In the genomic region with DNA sequence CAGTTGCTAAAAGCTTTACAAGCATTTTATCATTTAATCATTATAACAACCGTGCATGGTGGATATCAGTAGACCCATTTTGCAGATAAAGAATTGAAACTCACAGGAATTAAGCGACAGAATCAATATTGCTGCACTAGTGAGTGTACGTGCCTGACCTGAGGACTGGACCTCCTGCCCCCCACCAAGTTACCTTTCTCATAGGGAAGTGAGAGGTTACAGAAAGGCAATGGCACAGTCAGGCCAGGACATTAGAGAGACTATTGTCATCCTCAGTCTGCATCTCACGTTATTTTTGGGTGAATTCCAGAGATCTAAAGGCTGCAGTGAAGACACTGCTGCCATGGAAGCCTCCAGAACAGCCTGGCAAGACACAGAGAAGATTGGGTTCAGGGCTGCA, we compare ENCODE assay signal across 19 cellular contexts.
"Had no signal": no experiment of that assay in that cellular context is flagged by ENCODE, and none has a peak within 500 bp of the region (broad histone marks: within the 10 kb centered on the region; RNA-seq: fewer than 3 reads in every experiment).

No MANE protein-coding gene starts in this region.

- H3K4me3 ChIP-seq: colonic mucosa, heart left ventricle, psoas muscle, spleen, stomach, thoracic aorta, transverse colon had no signal

- H3K27ac Mint-ChIP-seq: naive thymus-derived CD4-positive, alpha-beta T cell; nephron progenitor cell had no signal

- ATAC-seq: heart left ventricle; left colon; naive thymus-derived CD4-positive, alpha-beta T cell; psoas muscle; sciatic nerve had no signal

- H3K4me3 Mint-ChIP-seq: naive thymus-derived CD4-positive, alpha-beta T cell; nephron progenitor cell had no signal

- H3K36me3 ChIP-seq: colonic mucosa, heart left ventricle, stomach, thoracic aorta, transverse colon had no signal

- DNase-seq: colonic mucosa; dermis blood vessel endothelial cell; heart left ventricle; hippocampal formation; left colon; naive thymus-derived CD4-positive, alpha-beta T cell; nephron progenitor cell; psoas muscle; retina; spleen; stimulated activated CD4-positive, alpha-beta T cell treated with anti-CD3 and anti-CD28 coated beads, Interleukin-15, amount 100 ng/mL, for 24 hours; stimulated activated CD4-positive, alpha-beta T cell treated with anti-CD3 and anti-CD28 coated beads, Interleukin-1b, Interleukin-23, amount 100 ng/mL, for 48 hours; stimulated activated CD4-positive, alpha-beta T cell treated with anti-CD3 and anti-CD28 coated beads, Interleukin-4, amount 100 ng/mL, for 24 hours; stimulated activated naive CD4-positive, alpha-beta T cell; stomach; substantia nigra; transverse colon had no signal

- H3K9me3 ChIP-seq: colonic mucosa, heart left ventricle, psoas muscle, spleen, stomach, thoracic aorta, transverse colon had no signal

- H3K9me3 Mint-ChIP-seq: nephron progenitor cell had no signal

- H3K27me3 ChIP-seq: colonic mucosa, heart left ventricle, spleen, stomach, transverse colon had no signal

- H3K4me1 ChIP-seq: colonic mucosa, psoas muscle, stomach, transverse colon had no signal

- H3K27ac ChIP-seq: colonic mucosa, heart left ventricle, psoas muscle, spleen, stomach, thoracic aorta, transverse colon had no signal
